Comparison of ENCODE assay signal across 20 cellular contexts in genomic region chr6:107121964-107122495, GRCh38.
"Had no signal": no experiment of that assay in that cellular context is flagged by ENCODE, and none has a peak within 500 bp of the region (broad histone marks: within the 10 kb centered on the region; RNA-seq: fewer than 3 reads in every experiment).

No MANE protein-coding gene starts in this region.

- H3K27ac ChIP-seq: foreskin keratinocyte, left lung, lower lobe of right lung, neutrophil, stomach, thoracic aorta, transverse colon had no signal

- H3K9me3 ChIP-seq: left lung, lower lobe of right lung, neutrophil, stomach, thoracic aorta, transverse colon had no signal

- H3K4me1 Mint-ChIP-seq: immature natural killer cell had no signal

- H3K36me3 ChIP-seq: left lung, lower lobe of right lung, neutrophil, stomach, thoracic aorta, transverse colon had no signal

- H3K4me3 ChIP-seq: left lung, lower lobe of right lung, stomach, thoracic aorta, transverse colon had no signal

- H3K4me1 ChIP-seq: foreskin keratinocyte had no signal

- DNase-seq: effector memory CD8-positive, alpha-beta T cell; foreskin keratinocyte; immature natural killer cell; left lung; lower lobe of right lung; posterior cingulate gyrus; stimulated activated CD4-positive, alpha-beta T cell treated with anti-CD3 and anti-CD28 coated beads, Interleukin-12 subunit alpha, Interleukin-12 subunit beta, amount 100 ng/mL, for 4 hours; stimulated activated naive CD4-positive, alpha-beta T cell; stomach; substantia nigra; transverse colon had no signal

- H3K27me3 Mint-ChIP-seq: memory B cell had no signal

- H3K27ac Mint-ChIP-seq: dendritic cell treated with granulocyte-macrophage colony-stimulating factor and Interleukin-4, amounts not matched to agents 40 ng/mL and 50 ng/mL, for 4 days; effector memory CD8-positive, alpha-beta T cell; immature natural killer cell; memory B cell; naive B cell; nephron had no signal

- FAIRE-seq: colon, keratinocyte had no signal

- H3K36me3 Mint-ChIP-seq: immature natural killer cell, memory B cell, naive B cell had no signal

- ATAC-seq: effector memory CD8-positive, alpha-beta T cell; foreskin keratinocyte; left lung; lower lobe of right lung; sciatic nerve had no signal

- H3K9me3 Mint-ChIP-seq: dendritic cell treated with granulocyte-macrophage colony-stimulating factor and Interleukin-4, amounts not matched to agents 40 ng/mL and 50 ng/mL, for 4 days; effector memory CD8-positive, alpha-beta T cell; immature natural killer cell; memory B cell; naive B cell; nephron had no signal

- H3K4me3 Mint-ChIP-seq: dendritic cell treated with granulocyte-macrophage colony-stimulating factor and Interleukin-4, amounts not matched to agents 40 ng/mL and 50 ng/mL, for 4 days; effector memory CD8-positive, alpha-beta T cell; immature natural killer cell; memory B cell; nephron had no signal

- H3K27me3 ChIP-seq: foreskin keratinocyte had no signal
